ENCODE assay signal across 8 cellular contexts in the genomic region with DNA sequence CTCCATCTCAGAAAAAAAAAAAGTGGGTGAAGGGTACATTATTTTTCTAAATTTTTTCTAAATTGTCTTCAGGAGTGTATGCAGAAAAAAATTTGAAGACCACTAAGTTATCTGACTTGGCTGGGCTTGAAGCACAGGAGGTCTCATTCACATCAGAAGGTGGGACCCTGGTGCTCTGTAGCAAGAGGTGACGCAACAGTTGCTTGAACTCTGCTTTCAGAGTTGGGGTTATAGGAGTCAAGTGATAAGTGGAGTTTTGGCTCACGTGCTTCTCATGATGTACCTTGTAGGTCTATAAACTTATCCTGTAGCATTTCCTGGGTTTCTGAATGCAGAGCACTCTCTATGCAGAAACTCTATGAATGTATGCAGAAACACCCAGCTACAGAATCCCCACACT. TPM values are rescaled to one million over a fixed set of nuclear protein-coding genes. Genes with fewer than 3 reads are reported as not detected.
"Had no signal": no experiment of that assay in that cellular context is flagged by ENCODE, and none has a peak within 500 bp of the region (broad histone marks: within the 10 kb centered on the region; RNA-seq: fewer than 3 reads in every experiment).

No MANE protein-coding gene starts in this region.

- FAIRE-seq: H1, H54, HTR-8/SVneo had no signal

- H3K4me2 ChIP-seq: GM23338, KMS-11 had no signal

- DNase-seq: H9, HCEC 1CT, KBM-7 had no signal

- H3K27ac Mint-ChIP-seq: GM23338, H9 had no signal

- H3K4me3 ChIP-seq: GM23338 had no signal

- H3K27ac ChIP-seq: KMS-11 had no signal

- H2AFZ ChIP-seq: GM23338 had no signal

- H3K4me3 Mint-ChIP-seq: GM23338, H9 had no signal

- ATAC-seq: GM23338 had no signal

- H3K9ac ChIP-seq: KMS-11 had no signal

RNA-seq across cellular contexts. Expression of a gene that starts 58.5 kb away (rescaled TPM):
- total RNA-seq: H9 had no signal
- polyA plus RNA-seq: H1 had no signal
